In the genomic region with DNA sequence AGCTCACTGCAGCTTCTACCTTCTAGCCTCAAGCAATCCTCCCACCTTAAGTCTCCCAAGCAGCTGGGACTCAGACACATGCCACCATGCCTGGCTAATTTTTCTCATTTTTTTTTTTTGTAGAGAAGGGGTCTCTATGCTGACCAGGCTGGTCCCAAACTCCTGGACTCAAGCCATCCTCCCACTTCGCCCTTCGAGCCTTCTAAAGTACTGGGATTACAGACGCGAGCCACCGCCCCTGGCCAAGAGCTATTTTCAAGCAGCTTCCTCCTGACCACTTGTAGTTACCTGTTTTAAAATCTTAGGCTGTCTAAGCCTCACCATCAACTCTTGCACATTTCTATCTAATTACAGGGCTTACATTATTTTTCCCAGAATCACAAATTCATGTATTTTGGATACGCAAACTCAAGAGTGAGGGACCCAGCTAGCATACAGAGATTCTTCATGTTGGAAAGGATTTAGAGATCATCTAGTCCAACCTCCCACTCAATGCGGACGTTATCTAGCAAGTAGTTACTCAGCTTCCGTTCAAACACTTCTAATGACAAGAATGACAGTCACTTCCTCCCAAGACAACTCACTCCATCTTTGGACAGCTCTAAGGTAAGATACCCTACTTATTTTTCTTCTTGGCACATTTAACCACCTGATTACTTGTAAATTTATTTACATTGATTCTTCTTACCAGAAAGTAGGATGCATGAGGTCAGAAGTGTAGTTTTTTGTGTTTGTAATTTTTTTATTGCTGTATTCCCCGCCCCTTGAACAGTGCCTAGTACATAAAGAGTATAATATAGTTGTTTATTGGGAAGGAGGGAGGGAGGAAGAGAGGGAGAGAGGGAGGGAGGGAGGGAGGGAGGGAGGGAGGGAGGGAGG, we compare ENCODE assay signal across 9 cellular contexts.
DNase-seq lines count a peak whose midpoint lies in the region; TF ChIP-seq lines count a peak whose summit lies in the region.
"Had no signal": no experiment of that assay in that cellular context is flagged by ENCODE, and none has a peak within 500 bp of the region (broad histone marks: within the 10 kb centered on the region; RNA-seq: fewer than 3 reads in every experiment).

No MANE protein-coding gene starts in this region.

- H3K27me3 ChIP-seq in colonic mucosa, result no peaks in the 10 kb centered on the region

- no peak overlapping the region for H3K4me3 ChIP-seq in colonic mucosa
- H3K4me3 ChIP-seq: SK-N-MC had no signal

- H3K9ac ChIP-seq in colonic mucosa (ENCODE audit: low read depth in 2 of 2, low read length in 2 of 2), result peak overlapping the region in 1 of 2 donors; percentile 55

- POLR2A ChIA-PET in RWPE1 (lab: Yijun Ruan, JAX; ENCODE audit: low non-redundant PET), result interaction anchor here (0.5 kb wide), 1 partner anchor 36 kb away, joined by 4 read pairs; no protein-coding TSS in a partner anchor

- no peaks in the 10 kb centered on the region for H3K9me3 ChIP-seq in colonic mucosa

- intact Hi-C loops in colonic mucosa (cut with DNase I), result no loop called here

- TF ChIP-seq CTCF in GM13976 (IDR thresholded peaks at IDR 0.05; ENCODE audit: borderline replicate concordance, control extremely low read depth, extremely low read depth, insufficient read depth, missing control alignments), result no peak
- TF ChIP-seq CTCF in RWPE1 (conservative IDR thresholded peaks at IDR 0.05; ENCODE audit: low read depth), result no peak
- no peak for TF ChIP-seq CTCF in colonic mucosa (IDR thresholded peaks at IDR 0.05)

- in situ Hi-C loops in GM13976 (cut with MboI; ENCODE audit: low sequenced_read_pairs, unreplicated experiment), result loop anchor here (5.0 kb wide), 1 partner anchor 84 kb away; no protein-coding TSS in a partner anchor

- H3K27ac ChIP-seq in RWPE1, result peak overlapping the region; percentile 92
- peak overlapping the region; percentile 56 for H3K27ac ChIP-seq in colonic mucosa

- no peaks in the 10 kb centered on the region for H3K36me3 ChIP-seq in colonic mucosa

- CTCF ChIA-PET in RWPE1 (lab: Yijun Ruan, JAX), result interaction anchor here (0.9 kb wide), 2 partner anchors 81 to 82 kb away, joined by 3 to 5 read pairs; no protein-coding TSS in a partner anchor

- DNase-seq in GM13976 (ENCODE audit: low spot score) (peak; percentile 58), RWPE1 (ENCODE audit: low spot score) (peak; percentile 38), colonic mucosa (peak; percentile 50), pulmonary artery endothelial cell (ENCODE audit: low read depth, low spot score) (peak; percentile 39), NCI-H2171 (lab: John Stamatoyannopoulos, UW) (no peak), OCI-M2 (lab: John Stamatoyannopoulos, UW; ENCODE audit: unreplicated experiment) (no peak), foreskin melanocyte (no peak), NCI-H187 treated with DMSO at 0.1 percent for 48 hours (lab: John Stamatoyannopoulos, UW) (no peak)

- peaks cover 18% of the 10 kb centered on the region for H3K4me1 ChIP-seq in colonic mucosa

Comparison
In these comparisons a context has a peak if more than half of its experiments do, and no peak if none do; other contexts are left out.
1. DNase-seq: peak in GM13976 (single experiment), RWPE1 (single experiment), colonic mucosa (single experiment) and pulmonary artery endothelial cell (single experiment); none in NCI-H2171 (single experiment), OCI-M2 (single experiment), foreskin melanocyte (single experiment) and NCI-H187 treated with DMSO at 0.1 percent for 48 hours (single experiment).